ENCODE assay signal across 8 cellular contexts in genomic region chr19:6862673-6863078, GRCh38. TPM values are rescaled to one million over a fixed set of nuclear protein-coding genes. Genes with fewer than 3 reads are reported as not detected.
DNase-seq lines count a peak whose midpoint lies in the region; ATAC-seq, FAIRE-seq and TF ChIP-seq lines count a peak whose summit lies in the region.

No MANE protein-coding gene starts in this region.

- TF ChIP-seq POLR2A in H1 (IDR thresholded peaks at IDR 0.05; ENCODE audit: control extremely low read depth in 1 of 2, low read depth in 2 of 2, low read length in 2 of 2), result no peak

- H2BK15ac ChIP-seq in H1 (ENCODE audit: low read length), result no peak overlapping the region

- peak overlapping the region in 1 of 2 experiments; percentile 48; a peak in 2 of 4 replicates for H3K4me2 ChIP-seq in H1 (ENCODE audit: insufficient read depth in 1 of 2, low read depth in 2 of 2, low read length in 2 of 2)

- no peaks in the 10 kb centered on the region for H3K79me1 ChIP-seq in H1 (ENCODE audit: low read depth, low read length)

- no peaks in the 10 kb centered on the region for H4K20me1 ChIP-seq in H1 (replicated peaks in 1 of 2; ENCODE audit: control insufficient read depth in 1 of 2, insufficient read depth in 2 of 2, low read length in 2 of 2)

- H2BK5ac ChIP-seq in H1 (ENCODE audit: low read depth, low read length), result no peak overlapping the region

- no peak overlapping the region; the same call in 1 of the 2 replicates for H4K8ac ChIP-seq in H1 (ENCODE audit: extremely low read depth, insufficient read depth, low read length)

- no peak overlapping the region for H2AK5ac ChIP-seq in H1 (ENCODE audit: low read depth, low read length)

- H3K56ac ChIP-seq in H1 (replicated peaks; ENCODE audit: insufficient read length, low read depth, low read length), result no peak overlapping the region

- no peak overlapping the region for H4K5ac ChIP-seq in H1 (ENCODE audit: insufficient read length, low read depth, low read length)

- H3K23ac ChIP-seq in H1 (ENCODE audit: insufficient read length), result no peak overlapping the region

- no peaks in the 10 kb centered on the region for H3K27me3 ChIP-seq in H1 (replicated peaks in 1 of 4; ENCODE audit: control insufficient read depth in 3 of 4, extremely low read depth in 1 of 4, insufficient read depth in 3 of 4, low read length in 3 of 4)

- H3K4me1 ChIP-seq in H1 (replicated peaks in 1 of 4; ENCODE audit: control insufficient read depth in 3 of 4, insufficient read depth in 4 of 4, low read length in 3 of 4), result no peaks in the 10 kb centered on the region

- FAIRE-seq in H1 (lab: Jason Lieb, UNC), result peak; percentile 65

- no peak overlapping the region for H2BK20ac ChIP-seq in H1 (ENCODE audit: low read length)

- TF ChIP-seq CTCF in GM13977 (IDR thresholded peaks at IDR 0.05; ENCODE audit: extremely low read depth, insufficient read depth, missing control alignments) (peak; percentile 98), H1 (IDR thresholded peaks at IDR 0.05; ENCODE audit: control extremely low read depth in 1 of 3, insufficient read depth in 1 of 3, low read depth in 1 of 3, low read length in 3 of 3) (peak; percentile 85 to 97 (median 93))

- ATAC-seq in HG03280 (IDR thresholded peaks at IDR 0.05; ENCODE audit: unreplicated experiment), result peak; percentile 74

- peak; percentile 91 to 92 for TF ChIP-seq RAD21 in H1 (IDR thresholded peaks at IDR 0.05 in 1 of 2, conservative IDR thresholded peaks at IDR 0.05 in 1 of 2; ENCODE audit: low read depth in 2 of 2, low read length in 2 of 2)

- WGBS in H1 (ENCODE audit: extremely low coverage in 1 of 2, insufficient coverage in 1 of 2, insufficient read length in 1 of 2, insufficient replicate concordance in 2 of 2, low coverage in 1 of 2, low lambda C conversion rate in 2 of 2, missing lambda C conversion rate in 1 of 2), 2 experiments, result 15% methylated on average over 16 of the region's 16 CpGs; no CpG with 5 or more reads in 1 of the 2 experiments

- in situ Hi-C loops in GM13977 (cut with MboI; ENCODE audit: low pct_unique_long_range_greater_than_20kb, low sequenced_read_pairs, unreplicated experiment), result loop anchor here (10.0 to 25.0 kb wide), 3 partner anchors 118 to 350 kb away; partner anchors contain the start of gene TUBB4A

- no peak overlapping the region for H3K27ac ChIP-seq in H1 (ENCODE audit: low read depth, low read length)

- TF ChIP-seq EP300 in H1 (IDR thresholded peaks at IDR 0.05; ENCODE audit: borderline replicate concordance in 1 of 2, low read depth in 2 of 2, low read length in 2 of 2), result no peak

- no peak overlapping the region for H3K4ac ChIP-seq in H1 (replicated peaks; ENCODE audit: insufficient read length, low read depth, low read length)

- H3K18ac ChIP-seq in H1 (ENCODE audit: extremely low read depth, low read length), result no peak overlapping the region

- H2AFZ ChIP-seq in H1 (ENCODE audit: low read length), result no peak overlapping the region

- H3K79me2 ChIP-seq in H1 (ENCODE audit: control insufficient read depth in 1 of 2, insufficient read depth in 2 of 2, low read length in 2 of 2), result no peaks in the 10 kb centered on the region

- CTCF ChIA-PET in H1 (lab: Charles Lee; ENCODE audit: partially characterized antibody), result interaction anchor here (0.6 to 3.8 kb wide), 30 partner anchors 11 to 701 kb away, joined by 3 to 28 read pairs (median 4); partner anchors contain the start of genes GPR108, TRIP10 and VAV1

- no peak overlapping the region for H2BK12ac ChIP-seq in H1 (ENCODE audit: low read depth, low read length)

- no peak overlapping the region for H3K14ac ChIP-seq in H1 (ENCODE audit: insufficient read length)

- POLR2A ChIA-PET in H1 (lab: Charles Lee; ENCODE audit: partially characterized antibody), result interaction anchor here (1.0 kb wide), 1 partner anchor 125 kb away, joined by 3 read pairs; the partner anchor contains the start of gene GPR108

- DNase-seq in 8988T (peak; percentile 33), GM13977 (ENCODE audit: low spot score) (peak; percentile 87), NOMO-1 treated with dmso at 0.1 percent for 144 hours (lab: John Stamatoyannopoulos, UW; ENCODE audit: unreplicated experiment) (peak; percentile 85), H1 (ENCODE audit: low read depth in 1 of 2, low spot score in 2 of 2) (peak; percentile 49 to 88), midbrain (lab: John Stamatoyannopoulos, UW) (peak; percentile 48)
- DNase-seq in activated CD8-positive, alpha-beta memory T cell treated with anti-CD3 and anti-CD28 coated beads for 24 hours, result peak; percentile 95
- peak; percentile 81 to 87 for DNase-seq in stimulated activated CD8-positive, alpha-beta memory T cell treated with anti-CD3 and anti-CD28 coated beads, Interleukin-2, amount 100 ng/mL, for 48 hours (ENCODE audit: low read depth in 2 of 2)

- no peak overlapping the region for H3K4me3 ChIP-seq in H1 (ENCODE audit: extremely low read depth in 1 of 4, insufficient read depth in 2 of 4, low read depth in 3 of 4, low read length in 4 of 4)

- no peaks in the 10 kb centered on the region for H3K36me3 ChIP-seq in H1 (ENCODE audit: control insufficient read depth in 2 of 4, insufficient read depth in 4 of 4, low read length in 3 of 4)

- H4K91ac ChIP-seq in H1 (replicated peaks; ENCODE audit: insufficient read length, low read length), result no peak overlapping the region

- H3K9me3 ChIP-seq in H1 (ENCODE audit: insufficient read depth in 2 of 2, low read depth in 1 of 2, low read length in 1 of 2), result peaks cover 0 to 11% of the 10 kb centered on the region in 2 experiments; a peak in 2 of 4 replicates

- H2BK120ac ChIP-seq in H1 (replicated peaks; ENCODE audit: low read depth, low read length), result no peak overlapping the region

- no peaks in the 10 kb centered on the region for H3K23me2 ChIP-seq in H1 (ENCODE audit: low read depth, low read length)

- H3K9ac ChIP-seq in H1 (replicated peaks in 1 of 4; ENCODE audit: extremely low read depth in 1 of 4, low read depth in 3 of 4, low read length in 3 of 4), result no peak overlapping the region

TF ChIP-seq in H1, 55 proteins besides CTCF, POLR2A, EP300 and RAD21:
- peak; percentile 72 for TF ChIP-seq CEBPB (IDR thresholded peaks at IDR 0.05; ENCODE audit: low read depth, low read length)
- TF ChIP-seq SUZ12 (IDR thresholded peaks at IDR 0.05; ENCODE audit: low read length), result no peak
- TF ChIP-seq SIN3A (conservative IDR thresholded peaks at IDR 0.05 in 1 of 2, IDR thresholded peaks at IDR 0.05 in 1 of 2; ENCODE audit: low read depth in 1 of 2, low read length in 2 of 2), result 0 out of 4 replicates have a peak, but pooled peaks of 1 of the 2 experiments have one; percentile 9
- TF ChIP-seq, protein P1, sequence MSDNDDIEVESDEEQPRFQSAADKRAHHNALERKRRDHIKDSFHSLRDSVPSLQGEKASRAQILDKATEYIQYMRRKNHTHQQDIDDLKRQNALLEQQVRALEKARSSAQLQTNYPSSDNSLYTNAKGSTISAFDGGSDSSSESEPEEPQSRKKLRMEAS (IDR thresholded peaks at IDR 0.05), result peak; percentile 15; the same call in 1 of the 2 replicates
- no peak for TF ChIP-seq GABPA (IDR thresholded peaks at IDR 0.05; ENCODE audit: borderline replicate concordance, insufficient read depth, low read length)
- no peak for TF ChIP-seq RFX5 (IDR thresholded peaks at IDR 0.05; ENCODE audit: borderline replicate concordance, low read depth, low read length)
- TF ChIP-seq TEAD4 (IDR thresholded peaks at IDR 0.05; ENCODE audit: low read depth, low read length), result peak; percentile 42; the same call in 1 of the 2 replicates

RNA-seq across cellular contexts. Expression of gene ADGRE1, which starts 24.7 kb away (rescaled TPM):
- not detected in 2 replicates for total RNA-seq in H1 (2021; fragmentation: NEBNext Ultra II Directional; extraction: Animal tissue kit (Norgen Biotek cat#: 25700))
- polyA plus RNA-seq in H1 (2011; rRNA removed), result not detected in 2 replicates
- polyA plus RNA-seq in H1 (2011; cell fraction: cytosol; rRNA removed), result not detected
- polyA plus RNA-seq in H1 (2011; cell fraction: nucleus; rRNA removed), result not detected
- not detected in 4 replicates for polyA plus RNA-seq in H1 (2012, experiment 1 of 2)
- polyA plus RNA-seq in H1 (2012, experiment 2 of 2), result not detected
- not detected for polyA plus RNA-seq in H1 (2013, experiment 1 of 2)
- polyA plus RNA-seq in H1 (2013, experiment 2 of 2), result not detected
- polyA minus RNA-seq in H1 (2011; rRNA and poly(A)+ RNA removed), result not detected in 2 replicates
- not detected for polyA minus RNA-seq in H1 (2011; cell fraction: cytosol; rRNA and poly(A)+ RNA removed)
- not detected for polyA minus RNA-seq in H1 (2011; cell fraction: nucleus; rRNA and poly(A)+ RNA removed)

Comparison
In these comparisons a context has a peak if more than half of its experiments do, and no peak if none do; other contexts are left out.
1. DNase-seq: peak in every context shown above with its lines; median percentile 95 in activated CD8-positive, alpha-beta memory T cell treated with anti-CD3 and anti-CD28 coated beads for 24 hours; 87 in GM13977; 85 in NOMO-1 treated with dmso at 0.1 percent for 144 hours; 84 in stimulated activated CD8-positive, alpha-beta memory T cell treated with anti-CD3 and anti-CD28 coated beads, Interleukin-2, amount 100 ng/mL, for 48 hours; 68 in H1; 48 in midbrain; 33 in 8988T.